Comparison of ENCODE assay signal across 28 cellular contexts in genomic region chr6:149991838-149992237, GRCh38. TPM values are rescaled to one million over a fixed set of nuclear protein-coding genes. Genes with fewer than 3 reads are reported as not detected.
A peak's percentile ranks its signal among the peaks of the same experiment; 100 is the strongest.
DNase-seq lines count a peak whose midpoint lies in the region; ATAC-seq and TF ChIP-seq lines count a peak whose summit lies in the region.
"Had no signal": no experiment of that assay in that cellular context is flagged by ENCODE, and none has a peak within 500 bp of the region (broad histone marks: within the 10 kb centered on the region; RNA-seq: fewer than 3 reads in every experiment).

No MANE protein-coding gene starts in this region.

- H3K4me2 ChIP-seq in Karpas-422 (ENCODE audit: low read depth, low read length, poor library complexity, severe bottlenecking) = peak overlapping the region; percentile 74

- peak overlapping the region; percentile 64; the same call in 1 of the 2 replicates for H3K4me3 ChIP-seq in Karpas-422 (ENCODE audit: low read length)
- H3K4me3 ChIP-seq in body of pancreas = no peak overlapping the region

- DNase-seq in natural killer cell (no peak), Karpas-422 (no peak), immature natural killer cell (no peak), RPMI8226 (no peak), osteocyte (ENCODE audit: extremely low spot score, unreplicated experiment) (no peak), body of pancreas (no peak)
- no peak for DNase-seq in natural killer cell treated with Interleukin-12 subunit alpha and Interleukin-12 subunit beta and Interleukin-15 and Interleukin-18, amount 100 ng/mL, for 72 hours (ENCODE audit: low spot score)
- DNase-seq: activated CD4-positive, alpha-beta T cell treated with anti-CD3 and anti-CD28 coated beads, Interleukin-2, amount 10 ng/mL, durations not matched to agents 7 days and 5 days; caudate nucleus; esophagus squamous epithelium; KG1; left colon; mesenchymal stem cell; NCI-H1417 treated with DMSO at 0.1 percent for 48 hours; NCI-H2081; NCI-H2227 treated with DMSO at 0.1 percent for 48 hours; NCI-H526 treated with DMSO at 0.1 percent for 48 hours; transverse colon had no signal

- no peaks in the 10 kb centered on the region for H4K20me1 ChIP-seq in Karpas-422 (ENCODE audit: insufficient read depth, low read depth, low read length)

- ATAC-seq in natural killer cell (no peak), body of pancreas (no peak)
- no peak for ATAC-seq in natural killer cell treated with Interleukin-12 subunit alpha and Interleukin-12 subunit beta and Interleukin-15 and Interleukin-18, amount 100 ng/mL, for 72 hours

- H3K36me3 ChIP-seq in Karpas-422 (ENCODE audit: insufficient read depth, low read length) (no peaks in the 10 kb centered on the region), body of pancreas (replicated peaks in 1 of 2; ENCODE audit: insufficient read depth in 1 of 2, low read depth in 2 of 2) (no peaks in the 10 kb centered on the region)
- H3K36me3 ChIP-seq: BLaER1 treated with 17β-estradiol and CSF1 and Interleukin-3, amounts not matched to agents 10 nM and 100 nM; esophagus squamous epithelium; transverse colon had no signal

- no peaks in the 10 kb centered on the region for H3K9me3 ChIP-seq in Karpas-422 (ENCODE audit: low read length)
- no peaks in the 10 kb centered on the region for H3K9me3 ChIP-seq in body of pancreas

- peaks cover 17% of the 10 kb centered on the region for H3K4me1 ChIP-seq in Karpas-422 (ENCODE audit: low read length)
- H3K4me1 ChIP-seq in body of pancreas = peaks cover 28% of the 10 kb centered on the region

- H2AFZ ChIP-seq in Karpas-422 (ENCODE audit: low read length) = peak overlapping the region; percentile 96; the same call in 1 of the 2 replicates

- H3K9ac ChIP-seq in Karpas-422 (ENCODE audit: low read length) = no peak overlapping the region

- H3K79me2 ChIP-seq in Karpas-422 (ENCODE audit: low read length) = no peaks in the 10 kb centered on the region

- H3K4me3 Mint-ChIP-seq in natural killer cell (peak overlapping the region; percentile 51), immature natural killer cell (peak overlapping the region in 3 of 5 donors; percentile 68 to 79 (median 76)), osteocyte (ENCODE audit: unreplicated experiment) (no peak overlapping the region)
- H3K4me3 Mint-ChIP-seq in natural killer cell treated with Interleukin-12 subunit alpha and Interleukin-12 subunit beta and Interleukin-15 and Interleukin-18, amount 100 ng/mL, for 72 hours = no peak overlapping the region
- H3K4me3 Mint-ChIP-seq: dendritic cell treated with granulocyte-macrophage colony-stimulating factor and Interleukin-4, amounts not matched to agents 40 ng/mL and 50 ng/mL, for 4 days had no signal

- H3K27me3 Mint-ChIP-seq in natural killer cell (ENCODE audit: low read depth in 2 of 2) = peaks cover 74 to 75% of the 10 kb centered on the region in 2 donors
- peaks cover 57 to 88% of the 10 kb centered on the region in 2 donors for H3K27me3 Mint-ChIP-seq in natural killer cell treated with Interleukin-12 subunit alpha and Interleukin-12 subunit beta and Interleukin-15 and Interleukin-18, amount 100 ng/mL, for 72 hours
- peaks cover 32 to 46% (median 37%) of the 10 kb centered on the region in 3 donors for H3K27me3 Mint-ChIP-seq in immature natural killer cell (ENCODE audit: low read depth in 3 of 3)
- H3K27me3 Mint-ChIP-seq in osteocyte (ENCODE audit: unreplicated experiment) = peaks cover 95% of the 10 kb centered on the region

- H3K27me3 ChIP-seq in Karpas-422 (ENCODE audit: low read length) = no peaks in the 10 kb centered on the region
- H3K27me3 ChIP-seq in body of pancreas = peaks cover 0 to 39% of the 10 kb centered on the region in 2 donors

- H3K9me3 Mint-ChIP-seq in natural killer cell = peaks cover 0 to 5% of the 10 kb centered on the region in 2 donors
- peaks cover 4% of the 10 kb centered on the region for H3K9me3 Mint-ChIP-seq in natural killer cell treated with Interleukin-12 subunit alpha and Interleukin-12 subunit beta and Interleukin-15 and Interleukin-18, amount 100 ng/mL, for 72 hours
- H3K9me3 Mint-ChIP-seq in immature natural killer cell = peaks cover 0 to 11% (median 5%) of the 10 kb centered on the region in 6 donors
- H3K9me3 Mint-ChIP-seq in osteocyte (ENCODE audit: unreplicated experiment) = peaks cover 8% of the 10 kb centered on the region

- H3K27ac Mint-ChIP-seq in natural killer cell (no peak overlapping the region), immature natural killer cell (no peak overlapping the region), osteocyte (ENCODE audit: unreplicated experiment) (no peak overlapping the region)
- no peak overlapping the region for H3K27ac Mint-ChIP-seq in natural killer cell treated with Interleukin-12 subunit alpha and Interleukin-12 subunit beta and Interleukin-15 and Interleukin-18, amount 100 ng/mL, for 72 hours
- H3K27ac Mint-ChIP-seq: activated naive CD4-positive, alpha-beta T cell treated with anti-CD3 and anti-CD28 coated beads, Interleukin-2, amount 50 U/mL, for 24 hours; dendritic cell treated with granulocyte-macrophage colony-stimulating factor and Interleukin-4, amounts not matched to agents 40 ng/mL and 50 ng/mL, for 4 days had no signal

- no peak for TF ChIP-seq POLR2A in body of pancreas (IDR thresholded peaks at IDR 0.05)

- WGBS in body of pancreas, 2 donors = 48 to 57% methylated on average over 4 of the region's 4 CpGs

- intact Hi-C loops in natural killer cell (cut with micrococcal nuclease) (no loop called here), body of pancreas (cut with DNase I) (no loop called here)

- no peak for TF ChIP-seq CTCF in natural killer cell (IDR thresholded peaks at IDR 0.05)
- TF ChIP-seq CTCF in osteocyte (IDR thresholded peaks at IDR 0.05) = no peak
- TF ChIP-seq CTCF in body of pancreas (IDR thresholded peaks at IDR 0.05) = no peak

- H3K27ac ChIP-seq in Karpas-422 (ENCODE audit: low read length) = no peak overlapping the region
- H3K27ac ChIP-seq in body of pancreas = no peak overlapping the region
- H3K27ac ChIP-seq: BLaER1 treated with 17β-estradiol and CSF1 and Interleukin-3, amounts not matched to agents 10 nM and 100 nM; esophagus squamous epithelium; transverse colon had no signal

- H3K9me2 ChIP-seq in Karpas-422 (replicated peaks; ENCODE audit: insufficient read depth, low read length) = no peaks in the 10 kb centered on the region

- peaks cover 20 to 31% of the 10 kb centered on the region in 2 donors for H3K4me1 Mint-ChIP-seq in natural killer cell
- peaks cover 21 to 24% of the 10 kb centered on the region in 2 donors for H3K4me1 Mint-ChIP-seq in natural killer cell treated with Interleukin-12 subunit alpha and Interleukin-12 subunit beta and Interleukin-15 and Interleukin-18, amount 100 ng/mL, for 72 hours (ENCODE audit: low read depth in 2 of 2)
- peaks cover 23 to 33% of the 10 kb centered on the region in 2 donors for H3K4me1 Mint-ChIP-seq in immature natural killer cell
- H3K4me1 Mint-ChIP-seq in osteocyte (ENCODE audit: unreplicated experiment) = peaks cover 16% of the 10 kb centered on the region

- H3K36me3 Mint-ChIP-seq in natural killer cell = peaks cover 7% of the 10 kb centered on the region
- H3K36me3 Mint-ChIP-seq in natural killer cell treated with Interleukin-12 subunit alpha and Interleukin-12 subunit beta and Interleukin-15 and Interleukin-18, amount 100 ng/mL, for 72 hours = peaks cover 6% of the 10 kb centered on the region
- H3K36me3 Mint-ChIP-seq in immature natural killer cell = peaks cover 0 to 3% (median 0%) of the 10 kb centered on the region in 3 donors
- peaks cover 7% of the 10 kb centered on the region for H3K36me3 Mint-ChIP-seq in osteocyte (ENCODE audit: unreplicated experiment)

RNA-seq across cellular contexts. Expression of gene ULBP1, which starts 28.1 kb away (rescaled TPM):
- total RNA-seq in natural killer cell (under 1 TPM in 2 of 3 donors, not detected in 1; 0.18 to 0.23 TPM), osteocyte (10.7 and 11.5 TPM in 2 replicates), body of pancreas (not detected)
- total RNA-seq in natural killer cell treated with Interleukin-12 subunit alpha and Interleukin-12 subunit beta and Interleukin-15 and Interleukin-18, amount 100 ng/mL, for 72 hours = 1 to 10 TPM in 1 of 2 donors, under 1 TPM in 1; 0.31 to 1.5 TPM
- 1.0 and 5.1 TPM in 2 replicates for total RNA-seq in Karpas-422 (2014; rRNA removed; shearing (Covaris generic); ENCODE audit: low replicate concordance)
- not detected for polyA plus RNA-seq in immature natural killer cell
- total RNA-seq: SK-MEL-5, transverse colon had no signal

RNA-seq across cellular contexts. Expression of gene RAET1L, which starts 33.5 kb away (rescaled TPM):
- not detected for total RNA-seq in natural killer cell
- not detected for total RNA-seq in natural killer cell treated with Interleukin-12 subunit alpha and Interleukin-12 subunit beta and Interleukin-15 and Interleukin-18, amount 100 ng/mL, for 72 hours
- not detected in 2 replicates for total RNA-seq in Karpas-422 (2014; rRNA removed; shearing (Covaris generic); ENCODE audit: low replicate concordance)
- polyA plus RNA-seq in immature natural killer cell = not detected
- not detected in 2 replicates for total RNA-seq in osteocyte
- total RNA-seq in body of pancreas = not detected
- total RNA-seq: activated CD4-positive, alpha-beta T cell treated with anti-CD3 and anti-CD28 coated beads, Interleukin-2, amount 10 ng/mL, durations not matched to agents 7 days and 5 days; astrocyte; frontal cortex; left colon; omental fat pad; RPMI7951; SK-MEL-5; transverse colon had no signal
- polyA plus RNA-seq: AG04450, small intestine had no signal

RNA-seq across cellular contexts. Expression of gene ULBP2, which starts 50.0 kb away (rescaled TPM):
- 1 to 10 TPM in 2 of 3 donors, under 1 TPM in 1; 0.98 to 2.4 (median 2.4) TPM for total RNA-seq in natural killer cell
- total RNA-seq in natural killer cell treated with Interleukin-12 subunit alpha and Interleukin-12 subunit beta and Interleukin-15 and Interleukin-18, amount 100 ng/mL, for 72 hours = 1 to 10 TPM in 1 of 2 donors, under 1 TPM in 1; 0.98 to 4.0 TPM
- 0.56 and 0.76 TPM in 2 replicates for total RNA-seq in Karpas-422 (2014; rRNA removed; shearing (Covaris generic); ENCODE audit: low replicate concordance)
- under 1 TPM in 2 of 3 donors, not detected in 1; 0.83 to 0.88 TPM for polyA plus RNA-seq in immature natural killer cell
- 2.1 and 2.9 TPM in 2 replicates for total RNA-seq in osteocyte
- total RNA-seq in body of pancreas = under 1 TPM in 1 of 2 donors, not detected in 1; 0.26 TPM
- total RNA-seq: transverse colon had no signal

Comparison
In these comparisons a context has a peak if more than half of its experiments do, and no peak if none do; other contexts are left out.
1. H3K4me3 Mint-ChIP-seq: peak in natural killer cell (single experiment) and immature natural killer cell (3 of 5); none in natural killer cell treated with Interleukin-12 subunit alpha and Interleukin-12 subunit beta and Interleukin-15 and Interleukin-18, amount 100 ng/mL, for 72 hours (single experiment) and osteocyte (single experiment).